In the genomic region with DNA sequence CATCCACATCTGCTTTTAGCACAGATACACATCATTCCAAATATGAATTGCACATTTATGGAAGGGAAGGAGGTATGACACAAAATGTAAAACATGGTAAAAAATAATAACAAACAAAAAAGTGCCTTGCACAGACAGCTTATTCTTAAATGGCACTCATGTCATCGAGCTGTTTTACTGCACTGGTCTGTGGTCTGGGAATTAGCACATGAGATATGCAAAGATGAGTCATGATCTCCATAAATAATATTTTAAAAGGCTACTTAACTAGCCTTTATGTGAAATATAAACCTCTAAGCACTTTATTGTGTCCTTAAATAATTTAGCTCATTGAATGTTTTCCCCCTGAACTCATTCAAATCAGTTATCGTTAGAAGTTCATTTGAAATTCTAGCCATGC, we compare ENCODE assay signal across 18 cellular contexts.
DNase-seq lines count a peak whose midpoint lies in the region; ATAC-seq, FAIRE-seq and TF ChIP-seq lines count a peak whose summit lies in the region.
"Had no signal": no experiment of that assay in that cellular context is flagged by ENCODE, and none has a peak within 500 bp of the region (broad histone marks: within the 10 kb centered on the region; RNA-seq: fewer than 3 reads in every experiment).

No MANE protein-coding gene starts in this region.

- ATAC-seq in HG02759 (IDR thresholded peaks at IDR 0.05; ENCODE audit: unreplicated experiment) (no peak), GM21717 (IDR thresholded peaks at IDR 0.05; ENCODE audit: unreplicated experiment) (no peak)

- H3K4me3 ChIP-seq in AG09309 (ENCODE audit: control insufficient read depth, low read depth, low read length) (no peak overlapping the region), bronchial epithelial cell (ENCODE audit: low read depth, low read length) (no peak overlapping the region)
- H3K4me3 ChIP-seq: neural progenitor cell had no signal

- no peak for TF ChIP-seq CTCF in AG09309 (IDR thresholded peaks at IDR 0.05; ENCODE audit: control insufficient read depth, insufficient read depth, low read depth, low read length, missing control alignments)
- TF ChIP-seq CTCF in bronchial epithelial cell (IDR thresholded peaks at IDR 0.05; ENCODE audit: insufficient read depth, low read length, severe bottlenecking), result no peak

- FAIRE-seq in bronchial epithelial cell (lab: Jason Lieb, UNC), result no peak

- DNase-seq in AG09309 (ENCODE audit: low read depth) (peak; percentile 20), LHCN-M2 (ENCODE audit: low read depth) (peak; percentile 65), bronchial epithelial cell (ENCODE audit: low read depth) (peak; percentile 13), glomerular visceral epithelial cell (ENCODE audit: extremely low spot score) (peak; percentile 19), NCI-H1105 (lab: John Stamatoyannopoulos, UW) (no peak), GDM1 (lab: John Stamatoyannopoulos, UW) (no peak)
- DNase-seq: ACHN; CD4-positive, CD25-positive, alpha-beta regulatory T cell; DMS53; midbrain; MV-4-11; NCI-H187 treated with DMSO at 0.1 percent for 48 hours; NCI-H2227 treated with DMSO at 0.1 percent for 48 hours; NK-92 treated with Interleukin-12 subunit alpha and Interleukin-12 subunit beta, amount 100 ng/mL, for 24 hours; RPMI8226 had no signal

- H3K27me3 ChIP-seq in bronchial epithelial cell (ENCODE audit: control insufficient read depth, insufficient read depth, low read length), result no peaks in the 10 kb centered on the region
- H3K27me3 ChIP-seq: neural progenitor cell had no signal

- H3K36me3 ChIP-seq in bronchial epithelial cell (ENCODE audit: control insufficient read depth, insufficient read depth, low read length), result no peaks in the 10 kb centered on the region
- H3K36me3 ChIP-seq: neural progenitor cell had no signal

Comparison
In these comparisons a context has a peak if more than half of its experiments do, and no peak if none do; other contexts are left out.
1. DNase-seq: peak in AG09309 (single experiment), LHCN-M2 (single experiment), bronchial epithelial cell (single experiment) and glomerular visceral epithelial cell (single experiment); none in NCI-H1105 (single experiment) and GDM1 (single experiment).